In genomic region chr14:31745741-31746140, GRCh38 we compare ENCODE assay signal across 1 cellular context.
TF ChIP-seq lines count a peak whose summit lies in the region.

No MANE protein-coding gene starts in this region.

TF ChIP-seq in SK-N-SH treated with all-trans-retinoic acid at 6 μM for 48 hours, 23 proteins besides CTCF, POLR2A, EP300 and RAD21 (continued from another document):
- TF ChIP-seq TSHZ2 (CRISPR knock-in tag; IDR thresholded peaks at IDR 0.05) (no peak), OSR1 (CRISPR knock-in tag; IDR thresholded peaks at IDR 0.05) (no peak), CSRNP3 (CRISPR knock-in tag; IDR thresholded peaks at IDR 0.05) (no peak)
